ENCODE assay signal across 31 cellular contexts in genomic region chr14:20805485-20805884, GRCh38. TPM values are rescaled to one million over a fixed set of nuclear protein-coding genes. Genes with fewer than 3 reads are reported as not detected.
"Had no signal": no experiment of that assay in that cellular context is flagged by ENCODE, and none has a peak within 500 bp of the region (broad histone marks: within the 10 kb centered on the region; RNA-seq: fewer than 3 reads in every experiment).

No MANE protein-coding gene starts in this region.

- H3K27me3 ChIP-seq: colonic mucosa, gastrocnemius medialis, heart right ventricle, left lung had no signal

- H3K4me1 ChIP-seq: colonic mucosa, gastrocnemius medialis had no signal

- ATAC-seq: effector memory CD8-positive, alpha-beta T cell; esophagus mucosa; gastrocnemius medialis; heart right ventricle; left cardiac atrium; left lung; left ventricle myocardium superior; lower lobe of right lung; mucosa of descending colon had no signal

- H3K27me3 Mint-ChIP-seq: naive B cell had no signal

- H3K27ac ChIP-seq: colonic mucosa, epithelial cell of prostate, esophagus squamous epithelium, gastrocnemius medialis, heart right ventricle, left lung had no signal

- H3K9me3 ChIP-seq: colonic mucosa, esophagus squamous epithelium, gastrocnemius medialis, heart right ventricle, left lung, lower lobe of right lung, mucosa of descending colon had no signal

- H3K9me3 Mint-ChIP-seq: effector memory CD8-positive, alpha-beta T cell; endodermal cell; mesothelial cell of epicardium; naive B cell had no signal

- H3K4me3 ChIP-seq: colonic mucosa, esophagus squamous epithelium, gastrocnemius medialis, heart right ventricle, left lung, lower lobe of right lung, mucosa of descending colon had no signal

- H3K27ac Mint-ChIP-seq: effector memory CD8-positive, alpha-beta T cell; endodermal cell; mesothelial cell of epicardium had no signal

- DNase-seq: colonic mucosa; cortex of kidney; dermis blood vessel endothelial cell; effector CD8-positive, alpha-beta T cell; effector memory CD8-positive, alpha-beta T cell; endodermal cell; erythroblast; esophagus squamous epithelium; foreskin fibroblast; foreskin melanocyte; gastrocnemius medialis; glutamatergic neuron; head of caudate nucleus; heart right ventricle; hippocampal formation; left cardiac atrium; left lung; left ventricle myocardium superior; lower lobe of right lung; mesenchymal stem cell; mucosa of descending colon; naive B cell had no signal

- H3K36me3 ChIP-seq: colonic mucosa, esophagus squamous epithelium, gastrocnemius medialis, left lung, lower lobe of right lung had no signal

- H3K36me3 Mint-ChIP-seq: mesothelial cell of epicardium, naive B cell had no signal

- H3K4me3 Mint-ChIP-seq: effector memory CD8-positive, alpha-beta T cell; endodermal cell; mesothelial cell of epicardium had no signal

RNA-seq across cellular contexts. Expression of gene RNASE1, which starts 2.8 kb away (rescaled TPM):
- total RNA-seq: kidney epithelial cell, myocyte had no signal

RNA-seq across cellular contexts. Expression of gene RNASE6, which starts 24.4 kb away (rescaled TPM):
- total RNA-seq: endodermal cell, kidney epithelial cell, lung microvascular endothelial cell, myocyte had no signal

RNA-seq across cellular contexts. Expression of gene EDDM3B, which starts 37.3 kb away (rescaled TPM):
- total RNA-seq: colonic mucosa, dermis blood vessel endothelial cell, endodermal cell, esophagus mucosa, esophagus squamous epithelium, gastrocnemius medialis, glomerular endothelial cell, heart right ventricle, kidney epithelial cell, left cardiac atrium, left lung, left ventricle myocardium superior, lower leg skin, lower lobe of right lung, lung microvascular endothelial cell, mesenteric fat pad, mesothelial cell of epicardium, mucosa of descending colon, myocyte had no signal

RNA-seq across cellular contexts. Expression of gene EDDM3A, which starts 59.8 kb away (rescaled TPM):
- total RNA-seq: colonic mucosa, dermis blood vessel endothelial cell, endodermal cell, esophagus mucosa, esophagus squamous epithelium, gastrocnemius medialis, glomerular endothelial cell, heart right ventricle, kidney epithelial cell, left cardiac atrium, left lung, left ventricle myocardium superior, lower leg skin, lower lobe of right lung, lung microvascular endothelial cell, mesenteric fat pad, mesothelial cell of epicardium, mucosa of descending colon, myocyte had no signal
